In genomic region chr18:50105027-50105426, GRCh38 we compare ENCODE assay signal across 25 cellular contexts.
"Had no signal": no experiment of that assay in that cellular context is flagged by ENCODE, and none has a peak within 500 bp of the region (broad histone marks: within the 10 kb centered on the region; RNA-seq: fewer than 3 reads in every experiment).

No MANE protein-coding gene starts in this region.

- H3K9me3 ChIP-seq: neutrophil, pancreas, psoas muscle, right lobe of liver, sigmoid colon, stomach, thoracic aorta, thyroid gland, tibial nerve, upper lobe of left lung, vagina had no signal

- H3K27me3 ChIP-seq: neutrophil, pancreas, right lobe of liver, sigmoid colon, stomach, thyroid gland, tibial nerve, upper lobe of left lung, vagina had no signal

- H3K36me3 ChIP-seq: neutrophil, pancreas, right lobe of liver, sigmoid colon, stomach, thoracic aorta, thyroid gland, tibial nerve, upper lobe of left lung, vagina had no signal

- FAIRE-seq: pancreas, small intestine, urothelium cell line had no signal

- H3K4me3 ChIP-seq: pancreas, psoas muscle, right lobe of liver, sigmoid colon, stomach, thoracic aorta, thyroid gland, tibial nerve, upper lobe of left lung, vagina had no signal

- H3K4me1 ChIP-seq: pancreas, right lobe of liver, sigmoid colon, tibial nerve, upper lobe of left lung had no signal

- H3K27ac ChIP-seq: neutrophil, pancreas, psoas muscle, right lobe of liver, sigmoid colon, stomach, thoracic aorta, thyroid gland, tibial nerve, upper lobe of left lung, vagina had no signal

- ATAC-seq: natural killer cell treated with Interleukin-12 subunit alpha and Interleukin-12 subunit beta and Interleukin-15 and Interleukin-18, amount 100 ng/mL, for 72 hours; pancreas; psoas muscle; right cardiac atrium; right lobe of liver; stimulated activated effector memory CD8-positive, alpha-beta T cell treated with anti-CD3 and anti-CD28 coated beads, Interleukin-12 subunit alpha, Interleukin-12 subunit beta, amount 100 ng/mL, for 72 hours; stimulated activated naive B cell treated with anti-CD40 and anti-IgM and Interleukin-4, amounts not matched to agents 10 μg/mL and 1 μg/mL and 100 μg/mL, for 72 hours had no signal

- DNase-seq: nephron progenitor cell; nucleus accumbens; pancreas; psoas muscle; right cardiac atrium; right lobe of liver; sigmoid colon; small intestine; stimulated activated CD4-positive, alpha-beta T cell treated with anti-CD3 and anti-CD28 coated beads, Interleukin-15, amount 100 ng/mL, for 24 hours; stimulated activated CD4-positive, alpha-beta T cell treated with anti-CD3 and anti-CD28 coated beads, Interleukin-2, amount 100 ng/mL, for 24 hours; stimulated activated CD4-positive, alpha-beta T cell treated with anti-CD3 and anti-CD28 coated beads, Interleukin-2, amount 100 ng/mL, for 48 hours; stimulated activated CD4-positive, alpha-beta T cell treated with anti-CD3 and anti-CD28 coated beads, Interleukin-4, amount 100 ng/mL, for 24 hours; stimulated activated naive B cell treated with anti-CD40 and anti-IgM and Interleukin-4, amounts not matched to agents 10 μg/mL and 1 μg/mL and 100 μg/mL, for 72 hours; stimulated activated naive CD4-positive, alpha-beta T cell treated with Interleukin-2 at 50 U/mL for 16 hours; stomach; thyroid gland; trophoblast cell; upper lobe of left lung had no signal
